Comparison of ENCODE assay signal across 16 cellular contexts in the genomic region with DNA sequence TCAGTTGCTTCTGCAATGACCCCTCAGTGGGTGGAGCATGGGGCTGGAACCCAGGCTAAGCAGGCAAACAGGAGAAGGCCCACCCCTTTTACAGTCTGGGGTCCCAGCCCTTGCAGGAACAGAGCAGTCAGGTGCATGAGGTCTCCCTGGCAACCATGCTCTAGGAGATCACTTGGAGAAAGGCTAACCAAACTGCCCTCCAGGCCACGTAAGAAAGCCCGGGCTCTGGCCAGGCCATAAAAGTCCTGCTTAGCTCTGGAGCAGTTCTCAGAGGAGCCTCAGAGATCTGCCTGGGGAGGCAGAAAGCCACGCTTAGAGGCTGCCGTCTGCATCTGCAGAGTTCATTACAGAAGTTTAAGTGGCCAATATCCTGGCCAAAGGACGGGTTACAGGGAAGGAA. TPM values are rescaled to one million over a fixed set of nuclear protein-coding genes. Genes with fewer than 3 reads are reported as not detected.
DNase-seq lines count a peak whose midpoint lies in the region; ATAC-seq and TF ChIP-seq lines count a peak whose summit lies in the region.
"Had no signal": no experiment of that assay in that cellular context is flagged by ENCODE, and none has a peak within 500 bp of the region (broad histone marks: within the 10 kb centered on the region; RNA-seq: fewer than 3 reads in every experiment).

No MANE protein-coding gene starts in this region.

- no peak for DNase-seq in central memory CD8-positive, alpha-beta T cell (ENCODE audit: low spot score in 2 of 2)
- DNase-seq in naive thymus-derived CD4-positive, alpha-beta T cell, result no peak
- DNase-seq in thyroid gland (no peak), adrenal gland (no peak), WERI-Rb-1 (no peak)
- no peak for DNase-seq in stimulated activated naive B cell treated with anti-CD40 and anti-IgM and Interleukin-4, amounts not matched to agents 10 μg/mL and 1 μg/mL and 100 μg/mL, for 72 hours
- DNase-seq: C1 segment of cervical spinal cord, HFFc6, KG1, MV-4-11, NCI-H1694 treated with DMSO at 0.1 percent for 48 hours, NCI-H510A, NCI-H774, OCI-M1, SHP77 had no signal

- 76 to 83% methylated on average over 5 of the region's 5 CpGs for WGBS in thyroid gland, 2 donors
- 67 to 100% (median 78%) methylated on average over 2 to 5 of the region's 5 CpGs for WGBS in adrenal gland, 4 donors

- H3K9ac ChIP-seq in OCI-LY3 (ENCODE audit: low read length), result no peak overlapping the region

- no peaks in the 10 kb centered on the region for H3K36me3 ChIP-seq in OCI-LY3 (replicated peaks; ENCODE audit: low read depth, low read length)
- H3K36me3 ChIP-seq in naive thymus-derived CD4-positive, alpha-beta T cell (ENCODE audit: control insufficient read depth in 2 of 3, insufficient read depth in 3 of 3, low read length in 3 of 3), result no peaks in the 10 kb centered on the region
- no peaks in the 10 kb centered on the region for H3K36me3 ChIP-seq in thyroid gland
- no peaks in the 10 kb centered on the region for H3K36me3 ChIP-seq in adrenal gland (replicated peaks in 1 of 2)
- H3K36me3 ChIP-seq in WERI-Rb-1, result no peaks in the 10 kb centered on the region

- H3K36me3 Mint-ChIP-seq in central memory CD8-positive, alpha-beta T cell (ENCODE audit: insufficient read depth), result peaks cover 3% of the 10 kb centered on the region
- H3K36me3 Mint-ChIP-seq in naive thymus-derived CD4-positive, alpha-beta T cell, result peaks cover 0 to 9% (median 0%) of the 10 kb centered on the region in 5 donors
- H3K36me3 Mint-ChIP-seq in stimulated activated naive B cell treated with anti-CD40 and anti-IgM and Interleukin-4, amounts not matched to agents 10 μg/mL and 1 μg/mL and 100 μg/mL, for 72 hours, result no peaks in the 10 kb centered on the region

- H3K4me3 Mint-ChIP-seq in central memory CD8-positive, alpha-beta T cell, result no peak overlapping the region
- no peak overlapping the region for H3K4me3 Mint-ChIP-seq in naive thymus-derived CD4-positive, alpha-beta T cell
- H3K4me3 Mint-ChIP-seq in stimulated activated naive B cell treated with anti-CD40 and anti-IgM and Interleukin-4, amounts not matched to agents 10 μg/mL and 1 μg/mL and 100 μg/mL, for 72 hours, result no peak overlapping the region
- H3K4me3 Mint-ChIP-seq: HFFc6 had no signal

- no peak for TF ChIP-seq CTCF in OCI-LY3 (IDR thresholded peaks at IDR 0.05; ENCODE audit: low read depth, low read length)
- TF ChIP-seq CTCF in thyroid gland (IDR thresholded peaks at IDR 0.05), result no peak
- TF ChIP-seq CTCF in adrenal gland (IDR thresholded peaks at IDR 0.05), result no peak
- no peak for TF ChIP-seq CTCF in WERI-Rb-1 (IDR thresholded peaks at IDR 0.05; ENCODE audit: low read depth, low read length)

- H3K27ac ChIP-seq in OCI-LY3 (ENCODE audit: low read length), result no peak overlapping the region
- no peak overlapping the region for H3K27ac ChIP-seq in naive thymus-derived CD4-positive, alpha-beta T cell (ENCODE audit: low read depth, low read length)
- H3K27ac ChIP-seq in thyroid gland, result peak overlapping the region in 2 of 3 donors; percentile 25 to 64
- peak overlapping the region in 1 of 5 donors; percentile 60 for H3K27ac ChIP-seq in adrenal gland
- no peak overlapping the region for H3K27ac ChIP-seq in WERI-Rb-1

- H3K4me3 ChIP-seq in OCI-LY3 (ENCODE audit: low read length), result no peak overlapping the region
- no peak overlapping the region for H3K4me3 ChIP-seq in naive thymus-derived CD4-positive, alpha-beta T cell (ENCODE audit: low read length)
- no peak overlapping the region for H3K4me3 ChIP-seq in thyroid gland (replicated peaks in 1 of 3)
- no peak overlapping the region for H3K4me3 ChIP-seq in adrenal gland
- no peak overlapping the region for H3K4me3 ChIP-seq in WERI-Rb-1 (ENCODE audit: low read depth, low read length)

- no peak overlapping the region for H2AFZ ChIP-seq in OCI-LY3 (ENCODE audit: low read depth, low read length)

- no peak for ATAC-seq in central memory CD8-positive, alpha-beta T cell (replicated peaks; ENCODE audit: extremely low read depth, poor library complexity, severe bottlenecking)
- ATAC-seq in naive thymus-derived CD4-positive, alpha-beta T cell, result no peak
- ATAC-seq in stimulated activated naive B cell treated with anti-CD40 and anti-IgM and Interleukin-4, amounts not matched to agents 10 μg/mL and 1 μg/mL and 100 μg/mL, for 72 hours (replicated peaks), result no peak

- H3K4me1 ChIP-seq in OCI-LY3 (ENCODE audit: low read length) (peaks cover 24% of the 10 kb centered on the region), thyroid gland (peaks cover 0 to 8% of the 10 kb centered on the region in 2 donors), adrenal gland (replicated peaks in 1 of 2) (no peaks in the 10 kb centered on the region)
- peaks cover 19 to 25% of the 10 kb centered on the region in 2 donors for H3K4me1 ChIP-seq in naive thymus-derived CD4-positive, alpha-beta T cell (ENCODE audit: control insufficient read depth in 2 of 2, insufficient read depth in 2 of 2, low read length in 2 of 2)

- no peaks in the 10 kb centered on the region for H3K9me3 Mint-ChIP-seq in central memory CD8-positive, alpha-beta T cell
- H3K9me3 Mint-ChIP-seq in naive thymus-derived CD4-positive, alpha-beta T cell, result peaks cover 0 to 5% (median 0%) of the 10 kb centered on the region in 11 donors
- no peaks in the 10 kb centered on the region for H3K9me3 Mint-ChIP-seq in stimulated activated naive B cell treated with anti-CD40 and anti-IgM and Interleukin-4, amounts not matched to agents 10 μg/mL and 1 μg/mL and 100 μg/mL, for 72 hours
- H3K9me3 Mint-ChIP-seq: HFFc6 had no signal

- H3K4me1 Mint-ChIP-seq in central memory CD8-positive, alpha-beta T cell, result peaks cover 40% of the 10 kb centered on the region
- H3K4me1 Mint-ChIP-seq in naive thymus-derived CD4-positive, alpha-beta T cell, result peaks cover 40 to 58% (median 48%) of the 10 kb centered on the region in 7 donors
- peaks cover 7 to 13% of the 10 kb centered on the region in 2 donors for H3K4me1 Mint-ChIP-seq in stimulated activated naive B cell treated with anti-CD40 and anti-IgM and Interleukin-4, amounts not matched to agents 10 μg/mL and 1 μg/mL and 100 μg/mL, for 72 hours

- TF ChIP-seq POLR2A in thyroid gland (IDR thresholded peaks at IDR 0.05), result no peak
- no peak for TF ChIP-seq POLR2A in adrenal gland (IDR thresholded peaks at IDR 0.05)

- no peaks in the 10 kb centered on the region for H3K79me2 ChIP-seq in OCI-LY3 (ENCODE audit: low read length)

- no peaks in the 10 kb centered on the region for H3K9me3 ChIP-seq in OCI-LY3 (ENCODE audit: insufficient read depth, low read length)
- no peaks in the 10 kb centered on the region for H3K9me3 ChIP-seq in naive thymus-derived CD4-positive, alpha-beta T cell (ENCODE audit: control insufficient read depth in 2 of 3, low read length in 3 of 3)
- no peaks in the 10 kb centered on the region for H3K9me3 ChIP-seq in thyroid gland
- no peaks in the 10 kb centered on the region for H3K9me3 ChIP-seq in adrenal gland (replicated peaks in 1 of 3)
- no peaks in the 10 kb centered on the region for H3K9me3 ChIP-seq in WERI-Rb-1 (ENCODE audit: severe bottlenecking)

- H4K20me1 ChIP-seq in OCI-LY3 (ENCODE audit: insufficient read depth, low read length), result no peaks in the 10 kb centered on the region

- H3K27ac Mint-ChIP-seq in central memory CD8-positive, alpha-beta T cell (ENCODE audit: low read depth), result peak overlapping the region; percentile 38
- H3K27ac Mint-ChIP-seq in naive thymus-derived CD4-positive, alpha-beta T cell, result peak overlapping the region in 6 of 9 donors; percentile 13 to 72 (median 58)
- no peak overlapping the region for H3K27ac Mint-ChIP-seq in stimulated activated naive B cell treated with anti-CD40 and anti-IgM and Interleukin-4, amounts not matched to agents 10 μg/mL and 1 μg/mL and 100 μg/mL, for 72 hours
- H3K27ac Mint-ChIP-seq: HFFc6 had no signal

- CTCF ChIA-PET in naive thymus-derived CD4-positive, alpha-beta T cell (lab: Charles Lee), result interaction anchor here (1.3 to 1.6 kb wide), 3 partner anchors 8 to 10 kb away, joined by 3 to 8 read pairs (median 4); no protein-coding TSS in a partner anchor

- H3K27me3 ChIP-seq in OCI-LY3 (ENCODE audit: low read depth, low read length), result no peaks in the 10 kb centered on the region
- no peaks in the 10 kb centered on the region for H3K27me3 ChIP-seq in naive thymus-derived CD4-positive, alpha-beta T cell (ENCODE audit: control insufficient read depth in 2 of 2, insufficient read depth in 2 of 2, low read length in 2 of 2)
- no peaks in the 10 kb centered on the region for H3K27me3 ChIP-seq in thyroid gland
- no peaks in the 10 kb centered on the region for H3K27me3 ChIP-seq in adrenal gland
- no peaks in the 10 kb centered on the region for H3K27me3 ChIP-seq in WERI-Rb-1 (ENCODE audit: insufficient read depth, low read depth, severe bottlenecking)

- H3K27me3 Mint-ChIP-seq in central memory CD8-positive, alpha-beta T cell, result no peaks in the 10 kb centered on the region
- no peaks in the 10 kb centered on the region for H3K27me3 Mint-ChIP-seq in naive thymus-derived CD4-positive, alpha-beta T cell
- peaks cover 0 to 6% of the 10 kb centered on the region in 2 donors for H3K27me3 Mint-ChIP-seq in stimulated activated naive B cell treated with anti-CD40 and anti-IgM and Interleukin-4, amounts not matched to agents 10 μg/mL and 1 μg/mL and 100 μg/mL, for 72 hours

- POLR2A ChIA-PET in naive thymus-derived CD4-positive, alpha-beta T cell (lab: Charles Lee), result interaction anchor here (0.9 to 5.3 kb wide), 7 partner anchors 9 to 28 kb away, joined by 3 to 71 read pairs (median 7); a partner anchor contains a TSS

- intact Hi-C loops in naive thymus-derived CD4-positive, alpha-beta T cell (cut with micrococcal nuclease), result no loop called here
- intact Hi-C loops in thyroid gland (cut with DNase I) (no loop called here), adrenal gland (cut with DNase I) (no loop called here)

- peak overlapping the region; percentile 62; the same call in 1 of the 2 replicates for H3K4me2 ChIP-seq in OCI-LY3 (ENCODE audit: low read length)

RNA-seq across cellular contexts. Expression of a gene that starts 15.0 kb away (rescaled TPM):
- 100 to 1,000 TPM; 158 to 301 (median 246) TPM for total RNA-seq in naive thymus-derived CD4-positive, alpha-beta T cell
- polyA plus RNA-seq in naive thymus-derived CD4-positive, alpha-beta T cell, result 100 to 1,000 TPM; 167 to 193 TPM
- total RNA-seq in thyroid gland, result 100 to 1,000 TPM in 1 of 4 donors, 10 to 100 TPM in 3; 57.5 to 102 (median 78.0) TPM
- 10 to 100 TPM in 3 of 8 donors, 1 to 10 TPM in 5; 3.4 to 28.4 (median 5.9) TPM for total RNA-seq in adrenal gland
- 1 to 10 TPM; 1.9 to 3.8 (median 3.7) TPM for polyA plus RNA-seq in adrenal gland

Comparison
In these comparisons a context has a peak if more than half of its experiments do, and no peak if none do; other contexts are left out.
1. H3K27ac ChIP-seq: peak in thyroid gland (2 of 3); none in OCI-LY3 (single experiment), naive thymus-derived CD4-positive, alpha-beta T cell (single experiment) and WERI-Rb-1 (single experiment).